15 cellular contexts compared by ENCODE assay signal in genomic region chr1:89854140-89854539, GRCh38.
"Had no signal": no experiment of that assay in that cellular context is flagged by ENCODE, and none has a peak within 500 bp of the region (broad histone marks: within the 10 kb centered on the region; RNA-seq: fewer than 3 reads in every experiment).

No MANE protein-coding gene starts in this region.

- H3K4me1 Mint-ChIP-seq: neural progenitor cell had no signal

- H3K4me3 ChIP-seq: body of pancreas, hepatocyte, neural progenitor cell, pancreas, sigmoid colon, spleen, tibial artery, uterus had no signal

- H3K4me2 ChIP-seq: hepatocyte, neural progenitor cell had no signal

- H3K27me3 ChIP-seq: body of pancreas, hepatocyte, neural progenitor cell, pancreas, sigmoid colon, spleen, tibial artery, uterus had no signal

- H3K4me1 ChIP-seq: body of pancreas, neural progenitor cell, pancreas, sigmoid colon, tibial artery, uterus had no signal

- H3K27ac ChIP-seq: body of pancreas, hepatocyte, neural progenitor cell, pancreas, sigmoid colon, tibial artery, uterus had no signal

- ATAC-seq: body of pancreas, esophagus mucosa, left lobe of liver, pancreas had no signal

- H3K9ac ChIP-seq: neural progenitor cell had no signal

- H3K27ac Mint-ChIP-seq: activated naive CD4-positive, alpha-beta T cell treated with anti-CD3 and anti-CD28 coated beads for 36 hours; neural progenitor cell had no signal

- H2AFZ ChIP-seq: hepatocyte, neural progenitor cell had no signal

- H3K36me3 ChIP-seq: pancreas, sigmoid colon, tibial artery, uterus had no signal

- H3K9me3 ChIP-seq: body of pancreas, pancreas, sigmoid colon, spleen, tibial artery, uterus had no signal

- H3K9me3 Mint-ChIP-seq: activated naive CD4-positive, alpha-beta T cell treated with anti-CD3 and anti-CD28 coated beads for 36 hours; neural progenitor cell had no signal

- H3K4me3 Mint-ChIP-seq: activated naive CD4-positive, alpha-beta T cell treated with anti-CD3 and anti-CD28 coated beads for 36 hours; neural progenitor cell had no signal

- DNase-seq: activated CD4-positive, alpha-beta T cell treated with anti-CD3 and anti-CD28 coated beads, Interleukin-2, amount 50 U/mL, for 48 hours; activated naive CD4-positive, alpha-beta T cell treated with anti-CD3 and anti-CD28 coated beads for 36 hours; body of pancreas; caudate nucleus; islet precursor cell; midbrain; pancreas; sigmoid colon; spleen; tibial artery; uterus had no signal
